Comparison of ENCODE assay signal across 20 cellular contexts in the genomic region with DNA sequence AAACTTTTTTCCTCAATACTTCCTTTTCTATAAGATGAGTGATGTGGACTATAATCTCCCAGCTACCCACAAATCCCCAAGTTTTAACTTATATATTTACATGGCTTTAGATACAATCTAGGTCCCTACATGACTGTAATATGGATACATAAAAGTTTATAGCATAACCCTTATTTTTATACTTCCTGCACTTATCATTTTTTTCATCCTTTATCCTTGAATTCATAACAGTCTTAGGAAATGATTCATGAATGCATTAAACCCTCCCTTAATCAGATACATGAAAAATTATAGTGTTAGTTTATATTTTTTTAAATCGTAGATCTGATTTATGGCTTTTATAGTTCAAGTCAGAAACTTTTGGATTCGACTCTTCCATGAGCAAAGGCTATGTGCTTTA.
"Had no signal": no experiment of that assay in that cellular context is flagged by ENCODE, and none has a peak within 500 bp of the region (broad histone marks: within the 10 kb centered on the region; RNA-seq: fewer than 3 reads in every experiment).

No MANE protein-coding gene starts in this region.

- H3K27me3 ChIP-seq: right lobe of liver, upper lobe of right lung had no signal

- H3K27ac Mint-ChIP-seq: effector memory CD8-positive, alpha-beta T cell; immature natural killer cell; stimulated activated naive CD8-positive, alpha-beta T cell treated with anti-CD3 and anti-CD28 coated beads, Interleukin-15, Interleukin-2, amounts not matched to agents 100 ng/mL and 50 ng/mL, for 24 hours; T-helper 2 cell treated with Interferon-gamma antibody and Interleukin-4, amounts not matched to agents 5 μg/mL and 100 μg/mL, for 36 hours had no signal

- H3K27me3 Mint-ChIP-seq: effector memory CD8-positive, alpha-beta T cell; naive B cell; stimulated activated naive CD8-positive, alpha-beta T cell treated with anti-CD3 and anti-CD28 coated beads, Interleukin-15, Interleukin-2, amounts not matched to agents 100 ng/mL and 50 ng/mL, for 24 hours had no signal

- ATAC-seq: activated CD4-positive, CD25-positive, alpha-beta regulatory T cell treated with anti-CD3 and anti-CD28 coated beads, Interleukin-2, amount 50 U/mL, for 24 hours; activated T-cell treated with anti-CD3 and anti-CD28 coated beads, Interleukin-2, amount 50 U/mL, for 4 hours; effector memory CD8-positive, alpha-beta T cell; esophagus mucosa; left cardiac atrium; lower lobe of right lung; right lobe of liver; upper lobe of right lung had no signal

- H3K4me1 ChIP-seq: right lobe of liver had no signal

- H3K4me3 ChIP-seq: lower lobe of right lung, prostate gland, right lobe of liver, upper lobe of right lung had no signal

- H3K4me1 Mint-ChIP-seq: immature natural killer cell had no signal

- H3K36me3 ChIP-seq: lower lobe of right lung, prostate gland, right lobe of liver, upper lobe of right lung had no signal

- DNase-seq: activated gamma-delta T cell; activated T-cell treated with anti-CD3 and anti-CD28 coated beads, Interleukin-2, amount 50 U/mL, for 4 hours; caudate nucleus; effector memory CD8-positive, alpha-beta T cell; glutamatergic neuron; immature natural killer cell; left cardiac atrium; lower lobe of right lung; midbrain; naive B cell; nucleus accumbens; right lobe of liver; stimulated activated CD4-positive, alpha-beta T cell treated with anti-CD3 and anti-CD28 coated beads, Interleukin-2, amount 100 ng/mL, for 48 hours; SW 1271; upper lobe of right lung had no signal

- H3K36me3 Mint-ChIP-seq: immature natural killer cell, naive B cell had no signal

- H3K9me3 ChIP-seq: lower lobe of right lung, prostate gland, right lobe of liver, upper lobe of right lung had no signal

- H3K9me3 Mint-ChIP-seq: activated T-cell treated with anti-CD3 and anti-CD28 coated beads, Interleukin-2, amount 50 U/mL, for 4 hours; effector memory CD8-positive, alpha-beta T cell; immature natural killer cell; naive B cell; stimulated activated naive CD8-positive, alpha-beta T cell treated with anti-CD3 and anti-CD28 coated beads, Interleukin-15, Interleukin-2, amounts not matched to agents 100 ng/mL and 50 ng/mL, for 24 hours; T-helper 2 cell treated with Interferon-gamma antibody and Interleukin-4, amounts not matched to agents 5 μg/mL and 100 μg/mL, for 36 hours had no signal

- H3K27ac ChIP-seq: lower lobe of right lung, prostate gland, right lobe of liver, upper lobe of right lung had no signal

- H3K4me3 Mint-ChIP-seq: activated T-cell treated with anti-CD3 and anti-CD28 coated beads, Interleukin-2, amount 50 U/mL, for 4 hours; effector memory CD8-positive, alpha-beta T cell; immature natural killer cell; naive B cell; stimulated activated naive CD8-positive, alpha-beta T cell treated with anti-CD3 and anti-CD28 coated beads, Interleukin-15, Interleukin-2, amounts not matched to agents 100 ng/mL and 50 ng/mL, for 24 hours; T-helper 2 cell treated with Interferon-gamma antibody and Interleukin-4, amounts not matched to agents 5 μg/mL and 100 μg/mL, for 36 hours had no signal
